Comparison of ENCODE assay signal across 20 cellular contexts in the genomic region with DNA sequence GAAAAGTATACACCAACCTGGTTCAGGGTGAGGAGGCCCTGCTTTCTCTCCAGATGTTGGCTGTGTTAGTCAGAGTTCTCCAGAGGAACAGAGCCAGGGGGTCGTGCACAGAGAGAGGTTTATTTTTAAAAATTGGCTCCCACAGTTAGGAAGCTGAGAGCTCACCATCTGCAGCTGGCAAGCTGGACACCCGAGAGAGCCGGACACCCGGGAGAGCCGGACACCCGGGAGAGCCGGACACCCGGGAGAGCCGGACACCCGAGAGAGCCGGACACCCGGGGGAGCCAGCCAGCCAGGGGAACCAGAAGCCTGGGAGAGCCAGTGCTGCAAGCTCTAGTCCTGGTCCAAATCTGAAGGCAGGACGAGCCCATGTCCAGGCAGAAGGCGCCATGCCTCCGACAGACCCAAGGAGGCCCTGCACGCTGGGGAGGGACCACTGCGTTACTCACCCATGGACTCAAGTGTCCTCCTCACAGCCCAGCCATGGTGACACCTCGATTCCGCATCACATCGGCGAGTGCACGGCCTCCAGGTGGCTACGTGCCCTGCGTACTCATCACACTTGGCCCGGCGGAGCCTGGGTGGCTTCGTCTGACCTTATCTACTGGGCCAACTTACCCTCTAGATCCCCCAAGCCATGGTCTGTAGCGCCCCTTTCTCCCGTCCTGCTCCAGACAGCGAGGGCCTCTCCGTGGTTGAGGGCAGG.
"Had no signal": no experiment of that assay in that cellular context is flagged by ENCODE, and none has a peak within 500 bp of the region (broad histone marks: within the 10 kb centered on the region; RNA-seq: fewer than 3 reads in every experiment).

No MANE protein-coding gene starts in this region.

- H3K36me3 ChIP-seq: neural progenitor cell, ovary, WERI-Rb-1 had no signal

- H3K9me3 Mint-ChIP-seq: activated CD4-positive, alpha-beta T cell treated with anti-CD3 and anti-CD28 coated beads, Interleukin-2, amount 10 ng/mL, durations not matched to agents 7 days and 5 days; activated naive CD4-positive, alpha-beta T cell treated with anti-CD3 and anti-CD28 coated beads, Interleukin-2, amount 50 U/mL, for 24 hours; mesothelial cell of epicardium; naive thymus-derived CD8-positive, alpha-beta T cell; T-cell; T-helper 2 cell treated with Interferon-gamma antibody and Interleukin-4, amounts not matched to agents 5 μg/mL and 100 μg/mL, for 36 hours had no signal

- H3K4me3 ChIP-seq: neural progenitor cell, ovary had no signal

- H3K9ac ChIP-seq: neural progenitor cell had no signal

- H3K4me1 ChIP-seq: foreskin keratinocyte, neural progenitor cell had no signal

- H2AFZ ChIP-seq: neural progenitor cell had no signal

- H3K4me3 Mint-ChIP-seq: activated CD4-positive, alpha-beta T cell treated with anti-CD3 and anti-CD28 coated beads, Interleukin-2, amount 10 ng/mL, durations not matched to agents 7 days and 5 days; activated naive CD4-positive, alpha-beta T cell treated with anti-CD3 and anti-CD28 coated beads, Interleukin-2, amount 50 U/mL, for 24 hours; brain; mesothelial cell of epicardium; neural progenitor cell; T-cell; T-helper 2 cell treated with Interferon-gamma antibody and Interleukin-4, amounts not matched to agents 5 μg/mL and 100 μg/mL, for 36 hours had no signal

- H3K27me3 ChIP-seq: ovary had no signal

- H3K36me3 Mint-ChIP-seq: activated naive CD4-positive, alpha-beta T cell treated with anti-CD3 and anti-CD28 coated beads, Interleukin-2, amount 50 U/mL, for 24 hours; brain; mesothelial cell of epicardium; neural progenitor cell; T-cell had no signal

- ATAC-seq: foreskin keratinocyte, left lobe of liver, right cardiac atrium, T-cell had no signal

- H3K4me2 ChIP-seq: neural progenitor cell had no signal

- H3K9me3 ChIP-seq: ovary had no signal

- H3K4me1 Mint-ChIP-seq: brain, mesothelial cell of epicardium, neural progenitor cell had no signal

- DNase-seq: activated CD4-positive, alpha-beta T cell treated with anti-CD3 and anti-CD28 coated beads, Interleukin-2, amount 10 ng/mL, durations not matched to agents 7 days and 5 days; activated CD4-positive, CD25-positive, alpha-beta regulatory T cell treated with anti-CD3 and anti-CD28 coated beads, Interleukin-2, amount 50 U/mL, for 72 hours; activated gamma-delta T cell treated with Interleukin-2 at 50 U/mL for 16 hours; activated T-cell treated with anti-CD3 and anti-CD28 coated beads for 4 hours; caudate nucleus; effector memory CD4-positive, alpha-beta T cell; foreskin keratinocyte; naive thymus-derived CD8-positive, alpha-beta T cell; ovary; right cardiac atrium; stimulated activated CD4-positive, alpha-beta T cell treated with anti-CD3 and anti-CD28 coated beads, Interleukin-4, amount 100 ng/mL, for 24 hours; stimulated activated naive CD4-positive, alpha-beta T cell treated with Interleukin-2 at 50 U/mL for 16 hours; T-cell; WERI-Rb-1 had no signal

- H3K27ac Mint-ChIP-seq: activated CD4-positive, alpha-beta T cell treated with anti-CD3 and anti-CD28 coated beads, Interleukin-2, amount 10 ng/mL, durations not matched to agents 7 days and 5 days; activated naive CD4-positive, alpha-beta T cell treated with anti-CD3 and anti-CD28 coated beads, Interleukin-2, amount 50 U/mL, for 24 hours; brain; mesothelial cell of epicardium; neural progenitor cell; T-cell; T-helper 2 cell treated with Interferon-gamma antibody and Interleukin-4, amounts not matched to agents 5 μg/mL and 100 μg/mL, for 36 hours had no signal

- H3K27ac ChIP-seq: foreskin keratinocyte, neural progenitor cell, ovary, WERI-Rb-1 had no signal
